34 cellular contexts compared by ENCODE assay signal in genomic region chr17:8006836-8007680, GRCh38. TPM values are rescaled to one million over a fixed set of nuclear protein-coding genes. Genes with fewer than 3 reads are reported as not detected.
"Had no signal": no experiment of that assay in that cellular context is flagged by ENCODE, and none has a peak within 500 bp of the region (broad histone marks: within the 10 kb centered on the region; RNA-seq: fewer than 3 reads in every experiment).

No MANE protein-coding gene starts in this region.

- H3K4me3 Mint-ChIP-seq: activated CD4-positive, alpha-beta memory T cell treated with anti-CD3 and anti-CD28 coated beads, Interleukin-2, amount 10 ng/mL, durations not matched to agents 7 days and 5 days; activated CD4-positive, alpha-beta T cell treated with anti-CD3 and anti-CD28 coated beads, Interleukin-2, amount 10 ng/mL, durations not matched to agents 7 days and 5 days; activated naive CD4-positive, alpha-beta T cell treated with anti-CD3 and anti-CD28 coated beads, Interleukin-2, amount 10 ng/mL, durations not matched to agents 7 days and 5 days; activated T-cell treated with anti-CD3 and anti-CD28 coated beads, Interleukin-2, amount 50 U/mL, for 24 hours; naive thymus-derived CD4-positive, alpha-beta T cell; neural crest cell; stimulated activated naive CD8-positive, alpha-beta T cell treated with anti-CD3 and anti-CD28 coated beads, Interleukin-15, Interleukin-2, amounts not matched to agents 100 ng/mL and 50 ng/mL, for 24 hours; T-helper 17 cell; WTC11 had no signal

- H3K4me1 Mint-ChIP-seq: neural crest cell had no signal

- H3K9me3 Mint-ChIP-seq: activated CD4-positive, alpha-beta memory T cell treated with anti-CD3 and anti-CD28 coated beads, Interleukin-2, amount 10 ng/mL, durations not matched to agents 7 days and 5 days; activated CD4-positive, alpha-beta T cell treated with anti-CD3 and anti-CD28 coated beads, Interleukin-2, amount 10 ng/mL, durations not matched to agents 7 days and 5 days; activated naive CD4-positive, alpha-beta T cell treated with anti-CD3 and anti-CD28 coated beads, Interleukin-2, amount 10 ng/mL, durations not matched to agents 7 days and 5 days; activated T-cell treated with anti-CD3 and anti-CD28 coated beads, Interleukin-2, amount 50 U/mL, for 24 hours; naive thymus-derived CD4-positive, alpha-beta T cell; neural crest cell; stimulated activated naive CD8-positive, alpha-beta T cell treated with anti-CD3 and anti-CD28 coated beads, Interleukin-15, Interleukin-2, amounts not matched to agents 100 ng/mL and 50 ng/mL, for 24 hours had no signal

- H3K27ac ChIP-seq: breast epithelium, epithelial cell of prostate, esophagus squamous epithelium, thoracic aorta, uterus had no signal

- H3K4me3 ChIP-seq: breast epithelium, esophagus squamous epithelium, thoracic aorta, uterus had no signal

- H3K9me3 ChIP-seq: breast epithelium, esophagus squamous epithelium, thoracic aorta, uterus had no signal

- ATAC-seq: left cardiac atrium; left ventricle myocardium superior; naive thymus-derived CD4-positive, alpha-beta T cell; right cardiac atrium; T-helper 17 cell; WTC11 had no signal

- H3K36me3 Mint-ChIP-seq: activated naive CD4-positive, alpha-beta T cell treated with anti-CD3 and anti-CD28 coated beads, Interleukin-2, amount 10 ng/mL, durations not matched to agents 7 days and 5 days; WTC11 had no signal

- DNase-seq: activated CD4-positive, alpha-beta memory T cell treated with anti-CD3 and anti-CD28 coated beads, Interleukin-2, amount 10 ng/mL, durations not matched to agents 7 days and 5 days; activated CD4-positive, alpha-beta T cell treated with anti-CD3 and anti-CD28 coated beads for 1 hour; activated CD4-positive, alpha-beta T cell treated with anti-CD3 and anti-CD28 coated beads, Interleukin-2, amount 10 ng/mL, durations not matched to agents 7 days and 5 days; activated CD8-positive, alpha-beta memory T cell treated with anti-CD3 and anti-CD28 coated beads, Interleukin-2, amount 50 U/mL, for 48 hours; activated gamma-delta T cell; activated naive CD4-positive, alpha-beta T cell treated with anti-CD3 and anti-CD28 coated beads, Interleukin-2, amount 10 ng/mL, durations not matched to agents 7 days and 5 days; activated T-cell treated with anti-CD3 and anti-CD28 coated beads, Interleukin-2, amount 50 U/mL, for 24 hours; central memory CD4-positive, alpha-beta T cell; dermis blood vessel endothelial cell; effector CD4-positive, alpha-beta T cell; esophagus squamous epithelium; foreskin melanocyte; left cardiac atrium; left ventricle myocardium superior; midbrain; naive thymus-derived CD4-positive, alpha-beta T cell; occipital lobe; right cardiac atrium; stimulated activated CD4-positive, alpha-beta T cell treated with anti-CD3 and anti-CD28 coated beads, Interleukin-12 subunit alpha, Interleukin-12 subunit beta, amount 100 ng/mL, for 4 hours; stimulated activated CD4-positive, alpha-beta T cell treated with anti-CD3 and anti-CD28 coated beads, Interleukin-4, amount 100 ng/mL, for 1 hour; T-helper 17 cell; trophoblast cell; uterus had no signal

- H3K36me3 ChIP-seq: breast epithelium, esophagus squamous epithelium, thoracic aorta, uterus had no signal

- H3K27ac Mint-ChIP-seq: activated CD4-positive, alpha-beta memory T cell treated with anti-CD3 and anti-CD28 coated beads, Interleukin-2, amount 10 ng/mL, durations not matched to agents 7 days and 5 days; activated CD4-positive, alpha-beta T cell treated with anti-CD3 and anti-CD28 coated beads, Interleukin-2, amount 10 ng/mL, durations not matched to agents 7 days and 5 days; activated naive CD4-positive, alpha-beta T cell treated with anti-CD3 and anti-CD28 coated beads, Interleukin-2, amount 10 ng/mL, durations not matched to agents 7 days and 5 days; activated T-cell treated with anti-CD3 and anti-CD28 coated beads, Interleukin-2, amount 50 U/mL, for 24 hours; naive thymus-derived CD4-positive, alpha-beta T cell; stimulated activated naive CD8-positive, alpha-beta T cell treated with anti-CD3 and anti-CD28 coated beads, Interleukin-15, Interleukin-2, amounts not matched to agents 100 ng/mL and 50 ng/mL, for 24 hours; T-helper 17 cell; WTC11 had no signal

RNA-seq across cellular contexts. Expression of gene GUCY2D, which starts 4.6 kb away (rescaled TPM):
- total RNA-seq: activated CD4-positive, alpha-beta memory T cell treated with anti-CD3 and anti-CD28 coated beads, Interleukin-2, amount 10 ng/mL, durations not matched to agents 7 days and 5 days; activated CD4-positive, alpha-beta T cell treated with anti-CD3 and anti-CD28 coated beads, Interleukin-2, amount 10 ng/mL, durations not matched to agents 7 days and 5 days; dermis blood vessel endothelial cell; esophagus squamous epithelium; glomerular endothelial cell; left ventricle myocardium superior; lung microvascular endothelial cell; neural crest cell; pulmonary artery endothelial cell; skeletal muscle tissue; subcutaneous adipose tissue; thoracic aorta had no signal

RNA-seq across cellular contexts. Expression of gene ALOX15B, which starts 31.8 kb away (rescaled TPM):
- total RNA-seq: activated CD4-positive, alpha-beta memory T cell treated with anti-CD3 and anti-CD28 coated beads, Interleukin-2, amount 10 ng/mL, durations not matched to agents 7 days and 5 days; activated CD4-positive, alpha-beta T cell treated with anti-CD3 and anti-CD28 coated beads, Interleukin-2, amount 10 ng/mL, durations not matched to agents 7 days and 5 days; dermis blood vessel endothelial cell; glomerular endothelial cell; left ventricle myocardium superior; lung microvascular endothelial cell; neural crest cell; pulmonary artery endothelial cell; T-helper 17 cell had no signal
- polyA plus RNA-seq: naive thymus-derived CD4-positive, alpha-beta T cell had no signal
